Comparison of ENCODE assay signal across 1 cellular context in genomic region chr2:214311031-214311533, GRCh38.
A peak's percentile ranks its signal among the peaks of the same experiment; 100 is the strongest.
TF ChIP-seq lines count a peak whose summit lies in the region.

No MANE protein-coding gene starts in this region.

TF ChIP-seq in GM12878, 131 proteins besides CTCF, POLR2A, EP300 and RAD21 (continued from another document):
- no peak for TF ChIP-seq REST (IDR thresholded peaks at IDR 0.05; ENCODE audit: low read depth, low read length)
- no peak for TF ChIP-seq SKIL (IDR thresholded peaks at IDR 0.05; ENCODE audit: low read depth, poor library complexity, severe bottlenecking)
- TF ChIP-seq CREB1 (IDR thresholded peaks at IDR 0.05; ENCODE audit: low read depth) = no peak
- TF ChIP-seq MTA2 (IDR thresholded peaks at IDR 0.05; ENCODE audit: low read depth) = 0 out of 2 replicates have a peak, but pooled peaks have one; percentile 16
- no peak for TF ChIP-seq IRF5 (IDR thresholded peaks at IDR 0.05; ENCODE audit: borderline replicate concordance)
- TF ChIP-seq IKZF1 (conservative IDR thresholded peaks at IDR 0.05) = peak; percentile 41
- peak; percentile 46; the same call in 1 of the 2 replicates for TF ChIP-seq RB1 (IDR thresholded peaks at IDR 0.05; ENCODE audit: borderline replicate concordance)
- TF ChIP-seq BHLHE40 (IDR thresholded peaks at IDR 0.05; ENCODE audit: borderline replicate concordance in 1 of 2, low read depth in 2 of 2, low read length in 1 of 2) = peak in 1 of 2 experiments; percentile 66; a peak in 2 of 4 replicates
- no peak for TF ChIP-seq NFXL1 (IDR thresholded peaks at IDR 0.05; ENCODE audit: borderline replicate concordance)
- peak; percentile 80 for TF ChIP-seq CUX1 (IDR thresholded peaks at IDR 0.05; ENCODE audit: insufficient replicate concordance, low read depth, low read length)
- 0 out of 2 replicates have a peak, but pooled peaks have one; percentile 32 for TF ChIP-seq RELB (IDR thresholded peaks at IDR 0.05; ENCODE audit: low read depth)
- peak; percentile 95 for TF ChIP-seq MEF2B (IDR thresholded peaks at IDR 0.05; ENCODE audit: partially characterized antibody, poor library complexity, severe bottlenecking)
- no peak for TF ChIP-seq HSF1 (IDR thresholded peaks at IDR 0.05; ENCODE audit: low read depth, low read length)
- no peak for TF ChIP-seq BCL11A (IDR thresholded peaks at IDR 0.05; ENCODE audit: low read depth, low read length)
